7 cellular contexts compared by ENCODE assay signal in genomic region chr10:112137381-112137987, GRCh38. TPM values are rescaled to one million over a fixed set of nuclear protein-coding genes. Genes with fewer than 3 reads are reported as not detected.
DNase-seq lines count a peak whose midpoint lies in the region; ATAC-seq, FAIRE-seq and TF ChIP-seq lines count a peak whose summit lies in the region.

No MANE protein-coding gene starts in this region.

- H3K27me3 ChIP-seq in lower lobe of right lung (ENCODE audit: low read depth), result no peaks in the 10 kb centered on the region

- no peak overlapping the region for H3K27ac ChIP-seq in lower lobe of right lung

- no peaks in the 10 kb centered on the region for H3K36me3 ChIP-seq in lower lobe of right lung

- no peaks in the 10 kb centered on the region for H3K9me3 ChIP-seq in lower lobe of right lung

- FAIRE-seq in GM12892 (lab: Jason Lieb, UNC), result no peak

- ATAC-seq in HG02759 (IDR thresholded peaks at IDR 0.05; ENCODE audit: unreplicated experiment) (peak; percentile 54), lower lobe of right lung (peak; percentile 61 to 75)

- H3K4me3 ChIP-seq in lower lobe of right lung, result no peak overlapping the region

- peaks cover 3% of the 10 kb centered on the region for H3K4me1 ChIP-seq in lower lobe of right lung

- TF ChIP-seq CTCF in lower lobe of right lung (IDR thresholded peaks at IDR 0.05), result peak; percentile 90

- intact Hi-C loops in lower lobe of right lung (cut with DNase I), result no loop called here

- DNase-seq in GM12892 (ENCODE audit: insufficient read length) (peak; percentile 47), NCI-H2196 treated with DMSO at 0.1 percent for 48 hours (lab: John Stamatoyannopoulos, UW; ENCODE audit: unreplicated experiment) (peak; percentile 0), dedifferentiated amniotic fluid mesenchymal stem cell (ENCODE audit: extremely low spot score) (peak; percentile 38), lower lobe of right lung (peak; percentile 73)
- peak; percentile 81 for DNase-seq in activated CD4-positive, alpha-beta T cell treated with anti-CD3 and anti-CD28 coated beads for 48 hours
- DNase-seq in stimulated activated CD4-positive, alpha-beta T cell treated with anti-CD3 and anti-CD28 coated beads, TNF-alpha, amount 100 ng/mL, for 48 hours (ENCODE audit: low read depth in 3 of 3), result peak; percentile 42 to 59 (median 55)

- TF ChIP-seq POLR2A in GM12892 (IDR thresholded peaks at IDR 0.05; ENCODE audit: low read depth, low read length), result no peak

RNA-seq across cellular contexts. Expression of gene GPAM, which starts 46.1 kb away (rescaled TPM):
- 3.5 TPM for polyA plus RNA-seq in GM12892 (2012; ENCODE audit: missing spikeins)
- total RNA-seq in lower lobe of right lung, result 27.2 TPM

Comparison
In these comparisons a context has a peak if more than half of its experiments do, and no peak if none do; other contexts are left out.
1. DNase-seq: peak in every context shown above with its lines; median percentile 81 in activated CD4-positive, alpha-beta T cell treated with anti-CD3 and anti-CD28 coated beads for 48 hours; 73 in lower lobe of right lung; 55 in stimulated activated CD4-positive, alpha-beta T cell treated with anti-CD3 and anti-CD28 coated beads, TNF-alpha, amount 100 ng/mL, for 48 hours; 47 in GM12892; 38 in dedifferentiated amniotic fluid mesenchymal stem cell; 0 in NCI-H2196 treated with DMSO at 0.1 percent for 48 hours.